In the genomic region with DNA sequence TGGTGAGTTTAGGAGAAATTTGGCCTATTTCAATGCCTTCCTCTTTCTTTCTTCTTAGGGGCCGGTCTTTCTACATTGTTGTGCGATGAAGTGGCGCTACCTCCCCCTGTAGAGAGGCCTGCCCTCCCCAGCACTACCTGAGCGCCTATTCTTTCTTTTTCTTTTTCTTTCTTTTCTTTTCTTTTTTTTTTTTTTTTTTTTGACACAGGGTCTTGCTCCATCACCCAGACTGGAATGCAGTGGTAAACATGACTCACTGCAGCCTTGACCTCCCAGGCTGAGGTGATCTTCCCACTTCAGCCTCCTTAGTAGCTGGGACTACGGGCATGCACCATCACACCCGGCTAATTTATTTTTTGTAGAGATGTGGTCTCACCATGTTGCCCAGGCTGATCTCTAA, we compare ENCODE assay signal across 15 cellular contexts.
A peak's percentile ranks its signal among the peaks of the same experiment; 100 is the strongest.
DNase-seq lines count a peak whose midpoint lies in the region; ATAC-seq, FAIRE-seq and TF ChIP-seq lines count a peak whose summit lies in the region.
"Had no signal": no experiment of that assay in that cellular context is flagged by ENCODE, and none has a peak within 500 bp of the region (broad histone marks: within the 10 kb centered on the region; RNA-seq: fewer than 3 reads in every experiment).

No MANE protein-coding gene starts in this region.

- no peaks in the 10 kb centered on the region for H3K9me3 Mint-ChIP-seq in activated T-helper 1 cell treated with anti-CD3 and anti-CD28 coated beads, Interleukin-12 subunit alpha, Interleukin-12 subunit beta, Interleukin-2, Interleukin-4 antibody, amounts not matched to agents 30 ng/mL and 10 ng/mL and 1 ng/mL, durations not matched to agents 14 hours and 24 hours and 36 hours

- peaks cover 18% of the 10 kb centered on the region for H3K4me1 Mint-ChIP-seq in activated T-helper 1 cell treated with anti-CD3 and anti-CD28 coated beads, Interleukin-12 subunit alpha, Interleukin-12 subunit beta, Interleukin-2, Interleukin-4 antibody, amounts not matched to agents 30 ng/mL and 10 ng/mL and 1 ng/mL, durations not matched to agents 14 hours and 24 hours and 36 hours (ENCODE audit: low read depth)

- DNase-seq in left ventricle myocardium inferior (no peak), Right ventricle myocardium inferior (ENCODE audit: missing footprints) (no peak), astrocyte of the spinal cord (ENCODE audit: low read depth, low spot score) (peak; percentile 80), kidney tubule cell (ENCODE audit: low spot score) (peak; percentile 97), urothelium cell line (ENCODE audit: low spot score) (peak; percentile 73), NCI-H748 (lab: John Stamatoyannopoulos, UW; ENCODE audit: unreplicated experiment) (no peak), GM13977 (ENCODE audit: low spot score) (no peak)
- DNase-seq in activated T-helper 1 cell treated with anti-CD3 and anti-CD28 coated beads, Interleukin-12 subunit alpha, Interleukin-12 subunit beta, Interleukin-2, Interleukin-4 antibody, amounts not matched to agents 30 ng/mL and 10 ng/mL and 1 ng/mL, durations not matched to agents 14 hours and 24 hours and 36 hours (ENCODE audit: low spot score), result no peak
- DNase-seq: activated CD8-positive, alpha-beta T cell treated with anti-CD3 and anti-CD28 coated beads, Interleukin-2, amount 10 ng/mL, durations not matched to agents 7 days and 5 days; amniotic stem cell; NCI-H2171; stimulated activated CD4-positive, alpha-beta T cell treated with anti-CD3 and anti-CD28 coated beads, Interleukin-2, amount 100 ng/mL, for 24 hours had no signal

- no peaks in the 10 kb centered on the region for H3K27me3 ChIP-seq in left ventricle myocardium inferior (ENCODE audit: low read depth)

- intact Hi-C loops in left ventricle myocardium inferior (cut with micrococcal nuclease) (no loop called here), Right ventricle myocardium inferior (cut with DNase I) (no loop called here)
- intact Hi-C loops in activated T-helper 1 cell treated with anti-CD3 and anti-CD28 coated beads, Interleukin-12 subunit alpha, Interleukin-12 subunit beta, Interleukin-2, Interleukin-4 antibody, amounts not matched to agents 30 ng/mL and 10 ng/mL and 1 ng/mL, durations not matched to agents 14 hours and 24 hours and 36 hours (cut with micrococcal nuclease), result no loop called here

- no peak for TF ChIP-seq CTCF in left ventricle myocardium inferior (IDR thresholded peaks at IDR 0.05; ENCODE audit: borderline replicate concordance)
- no peak for TF ChIP-seq CTCF in astrocyte of the spinal cord (IDR thresholded peaks at IDR 0.05; ENCODE audit: low read depth, low read length)
- TF ChIP-seq CTCF in GM13977 (IDR thresholded peaks at IDR 0.05; ENCODE audit: extremely low read depth, insufficient read depth, missing control alignments), result no peak

- peaks cover 2% of the 10 kb centered on the region for H3K36me3 Mint-ChIP-seq in activated T-helper 1 cell treated with anti-CD3 and anti-CD28 coated beads, Interleukin-12 subunit alpha, Interleukin-12 subunit beta, Interleukin-2, Interleukin-4 antibody, amounts not matched to agents 30 ng/mL and 10 ng/mL and 1 ng/mL, durations not matched to agents 14 hours and 24 hours and 36 hours (ENCODE audit: low read depth)

- in situ Hi-C loops in astrocyte of the spinal cord (cut with HindIII; ENCODE audit: low sequenced_read_pairs), result no loop called here
- in situ Hi-C loops in GM13977 (cut with MboI; ENCODE audit: low pct_unique_long_range_greater_than_20kb, low sequenced_read_pairs, unreplicated experiment), result loop anchor here (5.0 kb wide), 1 partner anchor 34 kb away; no protein-coding TSS in a partner anchor

- H3K27ac Mint-ChIP-seq in activated T-helper 1 cell treated with anti-CD3 and anti-CD28 coated beads, Interleukin-12 subunit alpha, Interleukin-12 subunit beta, Interleukin-2, Interleukin-4 antibody, amounts not matched to agents 30 ng/mL and 10 ng/mL and 1 ng/mL, durations not matched to agents 14 hours and 24 hours and 36 hours, result no peak overlapping the region
- H3K27ac Mint-ChIP-seq: activated CD8-positive, alpha-beta T cell treated with anti-CD3 and anti-CD28 coated beads, Interleukin-2, amount 10 ng/mL, durations not matched to agents 7 days and 5 days had no signal

- no peaks in the 10 kb centered on the region for H3K9me3 ChIP-seq in left ventricle myocardium inferior (replicated peaks)
- H3K9me3 ChIP-seq: thoracic aorta had no signal

- H3K36me3 ChIP-seq in left ventricle myocardium inferior, result no peaks in the 10 kb centered on the region
- H3K36me3 ChIP-seq: thoracic aorta had no signal

- H3K4me1 ChIP-seq in left ventricle myocardium inferior, result peaks cover 32% of the 10 kb centered on the region

- ATAC-seq in Right ventricle myocardium inferior, result no peak
- ATAC-seq: activated CD8-positive, alpha-beta T cell treated with anti-CD3 and anti-CD28 coated beads, Interleukin-2, amount 10 ng/mL, durations not matched to agents 7 days and 5 days; esophagus mucosa had no signal

- peak overlapping the region; percentile 66 for H3K27ac ChIP-seq in left ventricle myocardium inferior (replicated peaks)
- H3K27ac ChIP-seq: thoracic aorta had no signal

- no peak overlapping the region for H3K4me3 ChIP-seq in left ventricle myocardium inferior
- H3K4me3 ChIP-seq in astrocyte of the spinal cord (ENCODE audit: low read depth, low read length), result no peak overlapping the region
- H3K4me3 ChIP-seq: thoracic aorta had no signal

- peak; percentile 20 for FAIRE-seq in urothelium cell line (lab: Jason Lieb, UNC)
- FAIRE-seq: A204.1 had no signal

- peaks cover 2% of the 10 kb centered on the region for H3K27me3 Mint-ChIP-seq in activated T-helper 1 cell treated with anti-CD3 and anti-CD28 coated beads, Interleukin-12 subunit alpha, Interleukin-12 subunit beta, Interleukin-2, Interleukin-4 antibody, amounts not matched to agents 30 ng/mL and 10 ng/mL and 1 ng/mL, durations not matched to agents 14 hours and 24 hours and 36 hours (ENCODE audit: insufficient read depth)

- H3K4me3 Mint-ChIP-seq in activated T-helper 1 cell treated with anti-CD3 and anti-CD28 coated beads, Interleukin-12 subunit alpha, Interleukin-12 subunit beta, Interleukin-2, Interleukin-4 antibody, amounts not matched to agents 30 ng/mL and 10 ng/mL and 1 ng/mL, durations not matched to agents 14 hours and 24 hours and 36 hours, result no peak overlapping the region
- H3K4me3 Mint-ChIP-seq: activated CD8-positive, alpha-beta T cell treated with anti-CD3 and anti-CD28 coated beads, Interleukin-2, amount 10 ng/mL, durations not matched to agents 7 days and 5 days had no signal

Comparison
In these comparisons a context has a peak if more than half of its experiments do, and no peak if none do; other contexts are left out.
1. DNase-seq: peak in astrocyte of the spinal cord (single experiment), kidney tubule cell (single experiment) and urothelium cell line (single experiment); none in left ventricle myocardium inferior (single experiment), Right ventricle myocardium inferior (single experiment), NCI-H748 (single experiment), activated T-helper 1 cell treated with anti-CD3 and anti-CD28 coated beads, Interleukin-12 subunit alpha, Interleukin-12 subunit beta, Interleukin-2, Interleukin-4 antibody, amounts not matched to agents 30 ng/mL and 10 ng/mL and 1 ng/mL, durations not matched to agents 14 hours and 24 hours and 36 hours (single experiment) and GM13977 (single experiment).